ENCODE assay signal across 8 cellular contexts in the genomic region with DNA sequence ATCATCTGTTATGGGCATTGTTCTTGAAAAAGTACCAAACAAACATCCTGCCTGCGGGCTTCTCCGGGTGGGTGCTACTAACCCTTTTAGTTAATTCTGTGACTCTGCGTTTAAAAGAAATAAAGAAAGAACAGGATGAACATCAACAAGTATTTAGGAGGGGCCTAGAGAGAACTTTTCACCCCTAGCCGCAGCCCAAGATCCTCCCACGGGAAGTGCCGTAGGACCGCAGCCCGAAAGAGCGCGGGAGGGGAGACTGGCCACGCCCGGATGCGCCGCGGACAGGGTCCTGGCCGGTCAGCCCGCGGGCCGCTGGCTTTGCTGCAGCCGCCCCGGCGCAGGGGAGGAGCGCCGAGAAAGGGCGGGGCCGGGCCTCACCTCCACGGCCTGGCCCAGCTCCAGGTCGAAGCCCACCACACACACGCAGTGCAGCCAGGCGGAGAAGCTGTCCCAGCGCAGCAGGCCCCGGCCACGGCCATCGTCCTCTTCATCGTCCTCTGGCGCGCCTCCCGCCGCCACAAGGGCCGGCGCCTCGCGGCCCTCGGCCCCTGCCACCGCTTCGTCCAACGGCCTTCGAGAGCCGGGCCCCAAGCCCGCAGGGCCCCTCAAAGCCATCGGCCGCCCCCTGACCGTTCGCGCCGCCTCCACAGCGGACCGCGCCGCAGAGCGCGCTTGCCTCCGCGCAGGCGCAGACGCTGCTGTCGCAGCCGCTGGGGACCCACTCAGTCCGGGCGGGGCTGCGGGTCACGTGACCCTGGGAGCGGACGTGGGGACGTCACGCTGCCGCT. TPM values are rescaled to one million over a fixed set of nuclear protein-coding genes. Genes with fewer than 3 reads are reported as not detected.
DNase-seq lines count a peak whose midpoint lies in the region; ATAC-seq lines count a peak whose summit lies in the region.

Gene DENND6A (minus strand): TSS at position 674 of the 788 bp plus-strand sequence. CDS start 59 bp downstream, at position 615.

- H3K9ac ChIP-seq in BLaER1 treated with 17β-estradiol and CSF1 and Interleukin-3, amounts not matched to agents 10 nM and 100 nM = peak within 1 kb of the TSS; percentile 89 to 99 (median 94)

- ATAC-seq in GM19324 (IDR thresholded peaks at IDR 0.05; ENCODE audit: low FRiP score, unreplicated experiment) (peak; percentile 90), HG03460 (IDR thresholded peaks at IDR 0.05; ENCODE audit: unreplicated experiment) (peak; percentile 77), left lobe of liver (peak; percentile 94)

- peak within 1 kb of the TSS; percentile 71 to 96 (median 89) for H3K4me2 ChIP-seq in BLaER1 treated with 17β-estradiol and CSF1 and Interleukin-3, amounts not matched to agents 10 nM and 100 nM

- peaks cover 36 to 44% (median 41%) of the 10 kb centered on the region in 10 experiments for H3K4me1 ChIP-seq in BLaER1 treated with 17β-estradiol and CSF1 and Interleukin-3, amounts not matched to agents 10 nM and 100 nM

- H3K9me3 ChIP-seq in BLaER1 treated with 17β-estradiol and CSF1 and Interleukin-3, amounts not matched to agents 10 nM and 100 nM (replicated peaks in 1 of 11) = no peaks in the 10 kb centered on the region

- H3K27me3 ChIP-seq in BLaER1 treated with 17β-estradiol and CSF1 and Interleukin-3, amounts not matched to agents 10 nM and 100 nM = no peaks in the 10 kb centered on the region

- H3K9me3 Mint-ChIP-seq in activated CD4-positive, alpha-beta T cell treated with anti-CD3 and anti-CD28 coated beads, Interleukin-2, amount 10 ng/mL, durations not matched to agents 7 days and 5 days = no peaks in the 10 kb centered on the region

- peak within 1 kb of the TSS; percentile 96 for H3K27ac Mint-ChIP-seq in activated CD4-positive, alpha-beta T cell treated with anti-CD3 and anti-CD28 coated beads, Interleukin-2, amount 10 ng/mL, durations not matched to agents 7 days and 5 days

- DNase-seq in NCI-H69 (lab: John Stamatoyannopoulos, UW) = peak; percentile 93
- DNase-seq in activated CD4-positive, alpha-beta T cell treated with anti-CD3 and anti-CD28 coated beads, Interleukin-2, amount 10 ng/mL, durations not matched to agents 7 days and 5 days = peak; percentile 96
- peak; percentile 42 for DNase-seq in cortex of kidney (lab: John Stamatoyannopoulos, UW)
- DNase-seq in left lobe of liver (ENCODE audit: low spot score) = peak; percentile 96
- DNase-seq in stimulated activated CD4-positive, alpha-beta T cell treated with anti-CD3 and anti-CD28 coated beads, Interleukin-2, amount 100 ng/mL, for 24 hours = peak; percentile 96 to 97

- CTCF ChIA-PET in activated CD4-positive, alpha-beta T cell treated with anti-CD3 and anti-CD28 coated beads, Interleukin-2, amount 10 ng/mL, durations not matched to agents 7 days and 5 days (lab: Charles Lee) = interaction anchor here (0.7 kb wide), 1 partner anchor 876 kb away, joined by 5 read pairs; no protein-coding TSS in a partner anchor

- peak within 1 kb of the TSS; percentile 88 to 99 (median 94) for H3K27ac ChIP-seq in BLaER1 treated with 17β-estradiol and CSF1 and Interleukin-3, amounts not matched to agents 10 nM and 100 nM

- H4K20me1 ChIP-seq in BLaER1 treated with 17β-estradiol and CSF1 and Interleukin-3, amounts not matched to agents 10 nM and 100 nM = peaks cover 38 to 47% (median 45%) of the 10 kb centered on the region in 11 experiments; a peak in 21 of 22 replicates

- peaks cover 3% of the 10 kb centered on the region for H3K27me3 Mint-ChIP-seq in activated CD4-positive, alpha-beta T cell treated with anti-CD3 and anti-CD28 coated beads, Interleukin-2, amount 10 ng/mL, durations not matched to agents 7 days and 5 days

- peaks cover 14% of the 10 kb centered on the region for H3K36me3 Mint-ChIP-seq in activated CD4-positive, alpha-beta T cell treated with anti-CD3 and anti-CD28 coated beads, Interleukin-2, amount 10 ng/mL, durations not matched to agents 7 days and 5 days (ENCODE audit: low read depth)

- POLR2A ChIA-PET in activated CD4-positive, alpha-beta T cell treated with anti-CD3 and anti-CD28 coated beads, Interleukin-2, amount 10 ng/mL, durations not matched to agents 7 days and 5 days (lab: Charles Lee) = interaction anchor here (0.7 to 1.4 kb wide), 2 partner anchors 63 to 802 kb away, joined by 4 read pairs; partner anchors contain the start of gene SLMAP

- H3K36me3 ChIP-seq in BLaER1 treated with 17β-estradiol and CSF1 and Interleukin-3, amounts not matched to agents 10 nM and 100 nM = peaks cover 0 to 22% (median 7%) of the 10 kb centered on the region in 11 experiments; a peak in 10 of 22 replicates

- H3K4me3 Mint-ChIP-seq in activated CD4-positive, alpha-beta T cell treated with anti-CD3 and anti-CD28 coated beads, Interleukin-2, amount 10 ng/mL, durations not matched to agents 7 days and 5 days = peak within 1 kb of the TSS; percentile 90

- peak within 1 kb of the TSS; percentile 77 to 93 (median 79) for H3K4me3 ChIP-seq in BLaER1 treated with 17β-estradiol and CSF1 and Interleukin-3, amounts not matched to agents 10 nM and 100 nM

- peaks cover 38% of the 10 kb centered on the region for H3K4me1 Mint-ChIP-seq in activated CD4-positive, alpha-beta T cell treated with anti-CD3 and anti-CD28 coated beads, Interleukin-2, amount 10 ng/mL, durations not matched to agents 7 days and 5 days

RNA-seq across cellular contexts. Expression of gene DENND6A, which starts in this region (rescaled TPM):
- total RNA-seq in activated CD4-positive, alpha-beta T cell treated with anti-CD3 and anti-CD28 coated beads, Interleukin-2, amount 10 ng/mL, durations not matched to agents 7 days and 5 days = 10 to 100 TPM; 26.3 to 28.1 TPM
- 6.1 TPM for total RNA-seq in left lobe of liver

Comparison
In these comparisons a context has a peak if more than half of its experiments do, and no peak if none do; other contexts are left out.
1. Peak in every context shown above with its lines: DNase-seq, ATAC-seq, H3K4me3 ChIP-seq and H3K27ac ChIP-seq.
2. DNase-seq: peak in every context shown above with its lines; median percentile 96 in stimulated activated CD4-positive, alpha-beta T cell treated with anti-CD3 and anti-CD28 coated beads, Interleukin-2, amount 100 ng/mL, for 24 hours; 96 in activated CD4-positive, alpha-beta T cell treated with anti-CD3 and anti-CD28 coated beads, Interleukin-2, amount 10 ng/mL, durations not matched to agents 7 days and 5 days; 96 in left lobe of liver; 93 in NCI-H69; 42 in cortex of kidney.